Comparison of ENCODE assay signal across 8 cellular contexts in genomic region chr16:67833418-67834241, GRCh38. TPM values are rescaled to one million over a fixed set of nuclear protein-coding genes. Genes with fewer than 3 reads are reported as not detected.
DNase-seq lines count a peak whose midpoint lies in the region; ATAC-seq and TF ChIP-seq lines count a peak whose summit lies in the region.

No MANE protein-coding gene starts in this region.

- no peak for TF ChIP-seq RAD21 in Ishikawa (IDR thresholded peaks at IDR 0.05; ENCODE audit: low read depth)

- TF ChIP-seq EP300 in Ishikawa (IDR thresholded peaks at IDR 0.05; ENCODE audit: borderline replicate concordance) = no peak

- DNase-seq in DMS53 (lab: John Stamatoyannopoulos, UW) (peak; percentile 91), OCI-M1 (lab: John Stamatoyannopoulos, UW) (peak; percentile 95), myocyte (ENCODE audit: low read depth) (peak; percentile 94)
- peak; percentile 95 for DNase-seq in activated T-cell treated with anti-CD3 and anti-CD28 coated beads, Interleukin-2, amount 50 U/mL, for 24 hours
- peak; percentile 82 to 85 for DNase-seq in stimulated activated CD8-positive, alpha-beta memory T cell treated with anti-CD3 and anti-CD28 coated beads, Interleukin-7, amount 100 ng/mL, for 4 hours (ENCODE audit: low read depth in 2 of 2)

- peak; percentile 96 for ATAC-seq in GM21619 (IDR thresholded peaks at IDR 0.05; ENCODE audit: unreplicated experiment)
- ATAC-seq in esophagus mucosa = peak; percentile 86

- H3K4me1 Mint-ChIP-seq in activated T-cell treated with anti-CD3 and anti-CD28 coated beads, Interleukin-2, amount 50 U/mL, for 24 hours (ENCODE audit: low read depth) = peaks cover 13% of the 10 kb centered on the region

- no peaks in the 10 kb centered on the region for H3K27me3 Mint-ChIP-seq in activated T-cell treated with anti-CD3 and anti-CD28 coated beads, Interleukin-2, amount 50 U/mL, for 24 hours

- H3K4me3 Mint-ChIP-seq in activated T-cell treated with anti-CD3 and anti-CD28 coated beads, Interleukin-2, amount 50 U/mL, for 24 hours = peak overlapping the region; percentile 93

- H3K36me3 Mint-ChIP-seq in activated T-cell treated with anti-CD3 and anti-CD28 coated beads, Interleukin-2, amount 50 U/mL, for 24 hours (ENCODE audit: low read depth) = peaks cover 42% of the 10 kb centered on the region

- H3K27ac Mint-ChIP-seq in activated T-cell treated with anti-CD3 and anti-CD28 coated beads, Interleukin-2, amount 50 U/mL, for 24 hours = peak overlapping the region; percentile 93

- H3K9me3 Mint-ChIP-seq in activated T-cell treated with anti-CD3 and anti-CD28 coated beads, Interleukin-2, amount 50 U/mL, for 24 hours = no peaks in the 10 kb centered on the region

TF ChIP-seq in Ishikawa, 13 proteins besides CTCF, POLR2A, EP300 and RAD21:
- TF ChIP-seq CEBPB (IDR thresholded peaks at IDR 0.05) (no peak), EGR1 (IDR thresholded peaks at IDR 0.05) (no peak), TCF12 (IDR thresholded peaks at IDR 0.05; ENCODE audit: low read depth) (no peak), TAF1 (IDR thresholded peaks at IDR 0.05; ENCODE audit: low read depth) (peak; percentile 85), TEAD4 (IDR thresholded peaks at IDR 0.05) (no peak), REST (IDR thresholded peaks at IDR 0.05; ENCODE audit: low read depth) (no peak), USF1 (IDR thresholded peaks at IDR 0.05) (no peak), CREB1 (IDR thresholded peaks at IDR 0.05; ENCODE audit: low read depth) (no peak), ZBTB7A (IDR thresholded peaks at IDR 0.05; ENCODE audit: low read depth) (peak; percentile 75), MAX (IDR thresholded peaks at IDR 0.05) (peak; percentile 87), NFIC (IDR thresholded peaks at IDR 0.05) (no peak), YY1 (IDR thresholded peaks at IDR 0.05; ENCODE audit: low read depth) (peak; percentile 85)

RNA-seq across cellular contexts. Expression of gene THAP11, which starts 8.5 kb away (rescaled TPM):
- 16.8 TPM for total RNA-seq in esophagus mucosa
- total RNA-seq in myocyte = 67.0 and 73.3 TPM in 2 replicates
- polyA plus RNA-seq in myocyte (2012) = 23.3 TPM

RNA-seq across cellular contexts. Expression of gene NUTF2, which starts 13.1 kb away (rescaled TPM):
- total RNA-seq in esophagus mucosa = 65.2 TPM
- total RNA-seq in myocyte = 120 and 182 TPM in 2 replicates
- 262 TPM for polyA plus RNA-seq in myocyte (2012)

RNA-seq across cellular contexts. Expression of gene CENPT, which starts 13.9 kb away (rescaled TPM):
- total RNA-seq in esophagus mucosa (16.5 TPM), myocyte (48.3 and 63.7 TPM in 2 replicates)
- polyA plus RNA-seq in myocyte (2012) = 44.7 TPM

RNA-seq across cellular contexts. Expression of gene TSNAXIP1, which starts 26.9 kb away (rescaled TPM):
- total RNA-seq in esophagus mucosa = 0.40 TPM
- total RNA-seq in myocyte = 1.1 and 4.5 TPM in 2 replicates
- 2.5 TPM for polyA plus RNA-seq in myocyte (2012)

RNA-seq across cellular contexts. Expression of gene RANBP10, which starts 27.3 kb away (rescaled TPM):
- total RNA-seq in esophagus mucosa (20.1 TPM), myocyte (6.9 and 9.4 TPM in 2 replicates)
- 10.8 TPM for polyA plus RNA-seq in myocyte (2012)

Comparison
In these comparisons a context has a peak if more than half of its experiments do, and no peak if none do; other contexts are left out.
1. Peak in every context shown above with its lines: DNase-seq and ATAC-seq.